ENCODE assay signal across 20 cellular contexts in genomic region chr3:189851682-189852081, GRCh38.
DNase-seq lines count a peak whose midpoint lies in the region; ATAC-seq and TF ChIP-seq lines count a peak whose summit lies in the region.
"Had no signal": no experiment of that assay in that cellular context is flagged by ENCODE, and none has a peak within 500 bp of the region (broad histone marks: within the 10 kb centered on the region; RNA-seq: fewer than 3 reads in every experiment).

No MANE protein-coding gene starts in this region.

- H3F3A ChIP-seq in GM23338 (replicated peaks; ENCODE audit: low read depth), result no peaks in the 10 kb centered on the region

- H3K9me3 ChIP-seq in osteoblast (ENCODE audit: low read depth, low read length), result no peaks in the 10 kb centered on the region
- no peaks in the 10 kb centered on the region for H3K9me3 ChIP-seq in colonic mucosa
- H3K9me3 ChIP-seq: A549; BLaER1 treated with 17β-estradiol and CSF1 and Interleukin-3, amounts not matched to agents 10 nM and 100 nM; Caco-2 had no signal

- H3K27me3 ChIP-seq in GM23338 (ENCODE audit: insufficient read depth), result no peaks in the 10 kb centered on the region
- no peaks in the 10 kb centered on the region for H3K27me3 ChIP-seq in osteoblast (ENCODE audit: insufficient read depth, low read length)
- no peaks in the 10 kb centered on the region for H3K27me3 ChIP-seq in colonic mucosa
- H3K27me3 ChIP-seq: BLaER1 treated with 17β-estradiol and CSF1 and Interleukin-3, amounts not matched to agents 10 nM and 100 nM had no signal

- no peaks in the 10 kb centered on the region for H4K20me1 ChIP-seq in GM23338 (replicated peaks; ENCODE audit: insufficient read depth)
- H4K20me1 ChIP-seq in osteoblast (ENCODE audit: insufficient read depth, low read length), result no peaks in the 10 kb centered on the region
- H4K20me1 ChIP-seq: BLaER1 treated with 17β-estradiol and CSF1 and Interleukin-3, amounts not matched to agents 10 nM and 100 nM had no signal

- H3K36me3 Mint-ChIP-seq in GM23338 (ENCODE audit: low read depth) (no peaks in the 10 kb centered on the region), WTC11 (no peaks in the 10 kb centered on the region)
- H3K36me3 Mint-ChIP-seq: CD8-positive, alpha-beta T cell had no signal

- H3K36me3 ChIP-seq in GM23338 (ENCODE audit: insufficient read depth) (no peaks in the 10 kb centered on the region), osteoblast (ENCODE audit: insufficient read depth, low read length) (no peaks in the 10 kb centered on the region), colonic mucosa (no peaks in the 10 kb centered on the region)
- H3K36me3 ChIP-seq: BLaER1 treated with 17β-estradiol and CSF1 and Interleukin-3, amounts not matched to agents 10 nM and 100 nM had no signal

- H3K9me2 ChIP-seq in GM23338 (ENCODE audit: insufficient read depth), result no peaks in the 10 kb centered on the region

- peak; percentile 54 for ATAC-seq in GM23338
- ATAC-seq in WTC11, result peak; percentile 72
- ATAC-seq in GM19455 (IDR thresholded peaks at IDR 0.05; ENCODE audit: unreplicated experiment), result no peak
- no peak for ATAC-seq in HG02571 (IDR thresholded peaks at IDR 0.05; ENCODE audit: unreplicated experiment)
- ATAC-seq: A549; CD8-positive, alpha-beta T cell had no signal

- H3K9me3 Mint-ChIP-seq in GM23338 (no peaks in the 10 kb centered on the region), WTC11 (no peaks in the 10 kb centered on the region)
- H3K9me3 Mint-ChIP-seq: CD4-positive, alpha-beta T cell; CD8-positive, alpha-beta T cell had no signal

- intact Hi-C loops in colonic mucosa (cut with DNase I), result no loop called here

- H3K27me3 Mint-ChIP-seq in GM23338 (ENCODE audit: insufficient read depth, low read depth, poor library complexity) (peaks cover 4% of the 10 kb centered on the region), WTC11 (ENCODE audit: low read depth) (no peaks in the 10 kb centered on the region)
- H3K27me3 Mint-ChIP-seq: B cell; CD4-positive, alpha-beta T cell had no signal

- H3K27ac ChIP-seq in GM23338 (ENCODE audit: low read depth), result no peak overlapping the region
- H3K27ac ChIP-seq in epithelial cell of prostate, result peak overlapping the region; percentile 25
- no peak overlapping the region for H3K27ac ChIP-seq in osteoblast (ENCODE audit: low read depth, low read length)
- H3K27ac ChIP-seq in colonic mucosa, result no peak overlapping the region
- H3K27ac ChIP-seq: 22Rv1; A549; BLaER1 treated with 17β-estradiol and CSF1 and Interleukin-3, amounts not matched to agents 10 nM and 100 nM; C4-2B had no signal

- TF ChIP-seq CTCF in GM23338 (conservative IDR thresholded peaks at IDR 0.05; ENCODE audit: low read depth in 2 of 2) (no peak), WTC11 (IDR thresholded peaks at IDR 0.05) (no peak), osteoblast (IDR thresholded peaks at IDR 0.05; ENCODE audit: extremely low read depth, low read depth, low read length) (no peak), colonic mucosa (IDR thresholded peaks at IDR 0.05) (no peak)

- no peak overlapping the region for H3K4me3 Mint-ChIP-seq in GM23338
- H3K4me3 Mint-ChIP-seq in WTC11, result no peak overlapping the region
- H3K4me3 Mint-ChIP-seq: B cell; CD4-positive, alpha-beta T cell; CD8-positive, alpha-beta T cell had no signal

- no peak overlapping the region for H3K27ac Mint-ChIP-seq in GM23338
- no peak overlapping the region for H3K27ac Mint-ChIP-seq in WTC11
- H3K27ac Mint-ChIP-seq: B cell; CD4-positive, alpha-beta T cell; CD8-positive, alpha-beta T cell had no signal

- H3K4me1 ChIP-seq in GM23338 (ENCODE audit: insufficient read depth), result peaks cover 4% of the 10 kb centered on the region; the same call in 1 of the 2 replicates
- peaks cover 10% of the 10 kb centered on the region for H3K4me1 ChIP-seq in osteoblast (ENCODE audit: insufficient read depth, low read length)
- H3K4me1 ChIP-seq in colonic mucosa, result no peaks in the 10 kb centered on the region
- H3K4me1 ChIP-seq: BLaER1 treated with 17β-estradiol and CSF1 and Interleukin-3, amounts not matched to agents 10 nM and 100 nM; Caco-2 had no signal

- POLR2A ChIA-PET in WTC11 (lab: Charles Lee), result no interaction called here

- H3K4me2 ChIP-seq in GM23338 (no peak overlapping the region), osteoblast (ENCODE audit: insufficient read depth, low read length) (no peak overlapping the region)
- H3K4me2 ChIP-seq: A549; BLaER1 treated with 17β-estradiol and CSF1 and Interleukin-3, amounts not matched to agents 10 nM and 100 nM had no signal

- no peak overlapping the region for H3K4me3 ChIP-seq in GM23338
- no peak overlapping the region for H3K4me3 ChIP-seq in osteoblast (ENCODE audit: insufficient read depth, low read length)
- H3K4me3 ChIP-seq in colonic mucosa, result no peak overlapping the region
- H3K4me3 ChIP-seq: A549; BLaER1 treated with 17β-estradiol and CSF1 and Interleukin-3, amounts not matched to agents 10 nM and 100 nM had no signal

- CTCF ChIA-PET in WTC11 (lab: Charles Lee), result no interaction called here

- H3K4me1 Mint-ChIP-seq in GM23338 (peaks cover 11% of the 10 kb centered on the region), WTC11 (peaks cover 19% of the 10 kb centered on the region)
- H3K4me1 Mint-ChIP-seq: B cell had no signal

- no peak for DNase-seq in GM23338 (ENCODE audit: low spot score)
- DNase-seq in WTC11 (ENCODE audit: low spot score), result no peak
- DNase-seq in epithelial cell of prostate (ENCODE audit: low read depth, low spot score), result no peak
- peak; percentile 30 for DNase-seq in osteoblast (ENCODE audit: insufficient read length, low spot score, missing footprints)
- no peak for DNase-seq in colonic mucosa
- DNase-seq in hypothalamus (lab: John Stamatoyannopoulos, UW), result no peak
- DNase-seq: AML-193; Caco-2; Calu3; CD4-positive, alpha-beta T cell; CD8-positive, alpha-beta T cell; DMS79 treated with DMSO at 0.1 percent for 48 hours; GF-D8 had no signal

- H3K79me2 ChIP-seq in GM23338 (replicated peaks; ENCODE audit: insufficient read depth), result no peaks in the 10 kb centered on the region
- H3K79me2 ChIP-seq in osteoblast (ENCODE audit: insufficient read depth, low read length), result no peaks in the 10 kb centered on the region

- H3K9ac ChIP-seq in colonic mucosa (ENCODE audit: low read depth in 2 of 2, low read length in 2 of 2), result no peak overlapping the region
- H3K9ac ChIP-seq: BLaER1 treated with 17β-estradiol and CSF1 and Interleukin-3, amounts not matched to agents 10 nM and 100 nM had no signal

- H2AFZ ChIP-seq in GM23338 (no peak overlapping the region), osteoblast (ENCODE audit: low read length) (no peak overlapping the region)

TF ChIP-seq in GM23338, 12 proteins besides CTCF, POLR2A, EP300 and RAD21 (continues in another document):
- TF ChIP-seq ETS1 (IDR thresholded peaks at IDR 0.05), result no peak

TF ChIP-seq in WTC11, 78 proteins besides CTCF, POLR2A, EP300 and RAD21 (continues in another document):
- TF ChIP-seq E2F1 (CRISPR knock-in tag; IDR thresholded peaks at IDR 0.05) (no peak), KAT7 (CRISPR knock-in tag; IDR thresholded peaks at IDR 0.05; ENCODE audit: borderline replicate concordance) (no peak), ATF2 (CRISPR knock-in tag; IDR thresholded peaks at IDR 0.05; ENCODE audit: borderline replicate concordance, low read depth) (no peak), ZSCAN18 (CRISPR knock-in tag; IDR thresholded peaks at IDR 0.05) (no peak), ATF6 (CRISPR knock-in tag; IDR thresholded peaks at IDR 0.05) (no peak), ZNF416 (CRISPR knock-in tag; IDR thresholded peaks at IDR 0.05) (no peak)

Comparison
In these comparisons a context has a peak if more than half of its experiments do, and no peak if none do; other contexts are left out.
1. ATAC-seq: peak in GM23338 (single experiment) and WTC11 (single experiment); none in GM19455 (single experiment) and HG02571 (single experiment).